1 cellular context compared by ENCODE assay signal in genomic region chr5:177370488-177371119, GRCh38.
TF ChIP-seq lines count a peak whose summit lies in the region.

No MANE protein-coding gene starts in this region.

TF ChIP-seq in HepG2, 621 proteins besides CTCF, POLR2A, EP300 and RAD21 (continued from another document and continues in another):
- TF ChIP-seq, protein P1, sequence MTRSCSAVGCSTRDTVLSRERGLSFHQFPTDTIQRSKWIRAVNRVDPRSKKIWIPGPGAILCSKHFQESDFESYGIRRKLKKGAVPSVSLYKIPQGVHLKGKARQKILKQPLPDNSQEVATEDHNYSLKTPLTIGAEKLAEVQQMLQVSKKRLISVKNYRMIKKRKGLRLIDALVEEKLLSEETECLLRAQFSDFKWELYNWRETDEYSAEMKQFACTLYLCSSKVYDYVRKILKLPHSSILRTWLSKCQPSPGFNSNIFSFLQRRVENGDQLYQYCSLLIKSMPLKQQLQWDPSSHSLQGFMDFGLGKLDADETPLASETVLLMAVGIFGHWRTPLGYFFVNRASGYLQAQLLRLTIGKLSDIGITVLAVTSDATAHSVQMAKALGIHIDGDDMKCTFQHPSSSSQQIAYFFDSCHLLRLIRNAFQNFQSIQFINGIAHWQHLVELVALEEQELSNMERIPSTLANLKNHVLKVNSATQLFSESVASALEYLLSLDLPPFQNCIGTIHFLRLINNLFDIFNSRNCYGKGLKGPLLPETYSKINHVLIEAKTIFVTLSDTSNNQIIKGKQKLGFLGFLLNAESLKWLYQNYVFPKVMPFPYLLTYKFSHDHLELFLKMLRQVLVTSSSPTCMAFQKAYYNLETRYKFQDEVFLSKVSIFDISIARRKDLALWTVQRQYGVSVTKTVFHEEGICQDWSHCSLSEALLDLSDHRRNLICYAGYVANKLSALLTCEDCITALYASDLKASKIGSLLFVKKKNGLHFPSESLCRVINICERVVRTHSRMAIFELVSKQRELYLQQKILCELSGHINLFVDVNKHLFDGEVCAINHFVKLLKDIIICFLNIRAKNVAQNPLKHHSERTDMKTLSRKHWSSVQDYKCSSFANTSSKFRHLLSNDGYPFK (CRISPR knock-in tag; IDR thresholded peaks at IDR 0.05; ENCODE audit: borderline replicate concordance) = no peak; the same call in 1 of the 2 replicates
- TF ChIP-seq ZNF17 (CRISPR knock-in tag; IDR thresholded peaks at IDR 0.05) = no peak
- TF ChIP-seq ZNF777 (CRISPR knock-in tag; IDR thresholded peaks at IDR 0.05) = no peak
- no peak for TF ChIP-seq ZNF720 (CRISPR knock-in tag; IDR thresholded peaks at IDR 0.05)
- TF ChIP-seq ZFX (CRISPR knock-in tag; IDR thresholded peaks at IDR 0.05; ENCODE audit: low read depth) = peak; percentile 72; the same call in 1 of the 2 replicates
- TF ChIP-seq ZNF605 (CRISPR knock-in tag; IDR thresholded peaks at IDR 0.05) = no peak; the same call in 1 of the 2 replicates
- TF ChIP-seq, protein P2, sequence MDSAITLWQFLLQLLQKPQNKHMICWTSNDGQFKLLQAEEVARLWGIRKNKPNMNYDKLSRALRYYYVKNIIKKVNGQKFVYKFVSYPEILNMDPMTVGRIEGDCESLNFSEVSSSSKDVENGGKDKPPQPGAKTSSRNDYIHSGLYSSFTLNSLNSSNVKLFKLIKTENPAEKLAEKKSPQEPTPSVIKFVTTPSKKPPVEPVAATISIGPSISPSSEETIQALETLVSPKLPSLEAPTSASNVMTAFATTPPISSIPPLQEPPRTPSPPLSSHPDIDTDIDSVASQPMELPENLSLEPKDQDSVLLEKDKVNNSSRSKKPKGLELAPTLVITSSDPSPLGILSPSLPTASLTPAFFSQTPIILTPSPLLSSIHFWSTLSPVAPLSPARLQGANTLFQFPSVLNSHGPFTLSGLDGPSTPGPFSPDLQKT (CRISPR knock-in tag; IDR thresholded peaks at IDR 0.05; ENCODE audit: borderline replicate concordance) = no peak
- TF ChIP-seq SNAPC4 (CRISPR knock-in tag; IDR thresholded peaks at IDR 0.05) = no peak
- TF ChIP-seq, protein P3, sequence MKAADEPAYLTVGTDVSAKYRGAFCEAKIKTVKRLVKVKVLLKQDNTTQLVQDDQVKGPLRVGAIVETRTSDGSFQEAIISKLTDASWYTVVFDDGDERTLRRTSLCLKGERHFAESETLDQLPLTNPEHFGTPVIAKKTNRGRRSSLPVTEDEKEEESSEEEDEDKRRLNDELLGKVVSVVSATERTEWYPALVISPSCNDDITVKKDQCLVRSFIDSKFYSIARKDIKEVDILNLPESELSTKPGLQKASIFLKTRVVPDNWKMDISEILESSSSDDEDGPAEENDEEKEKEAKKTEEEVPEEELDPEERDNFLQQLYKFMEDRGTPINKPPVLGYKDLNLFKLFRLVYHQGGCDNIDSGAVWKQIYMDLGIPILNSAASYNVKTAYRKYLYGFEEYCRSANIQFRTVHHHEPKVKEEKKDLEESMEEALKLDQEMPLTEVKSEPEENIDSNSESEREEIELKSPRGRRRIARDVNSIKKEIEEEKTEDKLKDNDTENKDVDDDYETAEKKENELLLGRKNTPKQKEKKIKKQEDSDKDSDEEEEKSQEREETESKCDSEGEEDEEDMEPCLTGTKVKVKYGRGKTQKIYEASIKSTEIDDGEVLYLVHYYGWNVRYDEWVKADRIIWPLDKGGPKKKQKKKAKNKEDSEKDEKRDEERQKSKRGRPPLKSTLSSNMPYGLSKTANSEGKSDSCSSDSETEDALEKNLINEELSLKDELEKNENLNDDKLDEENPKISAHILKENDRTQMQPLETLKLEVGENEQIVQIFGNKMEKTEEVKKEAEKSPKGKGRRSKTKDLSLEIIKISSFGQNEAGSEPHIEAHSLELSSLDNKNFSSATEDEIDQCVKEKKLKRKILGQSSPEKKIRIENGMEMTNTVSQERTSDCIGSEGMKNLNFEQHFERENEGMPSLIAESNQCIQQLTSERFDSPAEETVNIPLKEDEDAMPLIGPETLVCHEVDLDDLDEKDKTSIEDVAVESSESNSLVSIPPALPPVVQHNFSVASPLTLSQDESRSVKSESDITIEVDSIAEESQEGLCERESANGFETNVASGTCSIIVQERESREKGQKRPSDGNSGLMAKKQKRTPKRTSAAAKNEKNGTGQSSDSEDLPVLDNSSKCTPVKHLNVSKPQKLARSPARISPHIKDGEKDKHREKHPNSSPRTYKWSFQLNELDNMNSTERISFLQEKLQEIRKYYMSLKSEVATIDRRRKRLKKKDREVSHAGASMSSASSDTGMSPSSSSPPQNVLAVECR (CRISPR knock-in tag; IDR thresholded peaks at IDR 0.05; ENCODE audit: borderline replicate concordance) = peak; percentile 72; the same call in 1 of the 2 replicates
- 0 out of 2 replicates have a peak, but pooled peaks have one; percentile 32 for TF ChIP-seq FOXJ3 (CRISPR knock-in tag; IDR thresholded peaks at IDR 0.05; ENCODE audit: borderline replicate concordance)
- peak; percentile 67; the same call in 1 of the 2 replicates for TF ChIP-seq REPIN1 (CRISPR knock-in tag; IDR thresholded peaks at IDR 0.05; ENCODE audit: borderline replicate concordance, low read depth)
- TF ChIP-seq ZNF556 (CRISPR knock-in tag; IDR thresholded peaks at IDR 0.05; ENCODE audit: borderline replicate concordance) = no peak
- 0 out of 2 replicates have a peak, but pooled peaks have one; percentile 62 for TF ChIP-seq ZNF329 (CRISPR knock-in tag; IDR thresholded peaks at IDR 0.05; ENCODE audit: low read depth)
- peak; percentile 73; the same call in 1 of the 2 replicates for TF ChIP-seq ZNF580 (CRISPR knock-in tag; IDR thresholded peaks at IDR 0.05; ENCODE audit: borderline replicate concordance, low read depth)
- TF ChIP-seq TEAD2 (CRISPR knock-in tag; IDR thresholded peaks at IDR 0.05) = no peak
- no peak for TF ChIP-seq ZSCAN20 (CRISPR knock-in tag; IDR thresholded peaks at IDR 0.05; ENCODE audit: borderline replicate concordance)
- no peak for TF ChIP-seq PLRG1 (conservative IDR thresholded peaks at IDR 0.05)
- TF ChIP-seq SNAPC5 (CRISPR knock-in tag; IDR thresholded peaks at IDR 0.05; ENCODE audit: borderline replicate concordance) = 0 out of 2 replicates have a peak, but pooled peaks have one; percentile 59
- TF ChIP-seq GPN1 (CRISPR knock-in tag; IDR thresholded peaks at IDR 0.05; ENCODE audit: borderline replicate concordance) = no peak
- TF ChIP-seq, protein P4, sequence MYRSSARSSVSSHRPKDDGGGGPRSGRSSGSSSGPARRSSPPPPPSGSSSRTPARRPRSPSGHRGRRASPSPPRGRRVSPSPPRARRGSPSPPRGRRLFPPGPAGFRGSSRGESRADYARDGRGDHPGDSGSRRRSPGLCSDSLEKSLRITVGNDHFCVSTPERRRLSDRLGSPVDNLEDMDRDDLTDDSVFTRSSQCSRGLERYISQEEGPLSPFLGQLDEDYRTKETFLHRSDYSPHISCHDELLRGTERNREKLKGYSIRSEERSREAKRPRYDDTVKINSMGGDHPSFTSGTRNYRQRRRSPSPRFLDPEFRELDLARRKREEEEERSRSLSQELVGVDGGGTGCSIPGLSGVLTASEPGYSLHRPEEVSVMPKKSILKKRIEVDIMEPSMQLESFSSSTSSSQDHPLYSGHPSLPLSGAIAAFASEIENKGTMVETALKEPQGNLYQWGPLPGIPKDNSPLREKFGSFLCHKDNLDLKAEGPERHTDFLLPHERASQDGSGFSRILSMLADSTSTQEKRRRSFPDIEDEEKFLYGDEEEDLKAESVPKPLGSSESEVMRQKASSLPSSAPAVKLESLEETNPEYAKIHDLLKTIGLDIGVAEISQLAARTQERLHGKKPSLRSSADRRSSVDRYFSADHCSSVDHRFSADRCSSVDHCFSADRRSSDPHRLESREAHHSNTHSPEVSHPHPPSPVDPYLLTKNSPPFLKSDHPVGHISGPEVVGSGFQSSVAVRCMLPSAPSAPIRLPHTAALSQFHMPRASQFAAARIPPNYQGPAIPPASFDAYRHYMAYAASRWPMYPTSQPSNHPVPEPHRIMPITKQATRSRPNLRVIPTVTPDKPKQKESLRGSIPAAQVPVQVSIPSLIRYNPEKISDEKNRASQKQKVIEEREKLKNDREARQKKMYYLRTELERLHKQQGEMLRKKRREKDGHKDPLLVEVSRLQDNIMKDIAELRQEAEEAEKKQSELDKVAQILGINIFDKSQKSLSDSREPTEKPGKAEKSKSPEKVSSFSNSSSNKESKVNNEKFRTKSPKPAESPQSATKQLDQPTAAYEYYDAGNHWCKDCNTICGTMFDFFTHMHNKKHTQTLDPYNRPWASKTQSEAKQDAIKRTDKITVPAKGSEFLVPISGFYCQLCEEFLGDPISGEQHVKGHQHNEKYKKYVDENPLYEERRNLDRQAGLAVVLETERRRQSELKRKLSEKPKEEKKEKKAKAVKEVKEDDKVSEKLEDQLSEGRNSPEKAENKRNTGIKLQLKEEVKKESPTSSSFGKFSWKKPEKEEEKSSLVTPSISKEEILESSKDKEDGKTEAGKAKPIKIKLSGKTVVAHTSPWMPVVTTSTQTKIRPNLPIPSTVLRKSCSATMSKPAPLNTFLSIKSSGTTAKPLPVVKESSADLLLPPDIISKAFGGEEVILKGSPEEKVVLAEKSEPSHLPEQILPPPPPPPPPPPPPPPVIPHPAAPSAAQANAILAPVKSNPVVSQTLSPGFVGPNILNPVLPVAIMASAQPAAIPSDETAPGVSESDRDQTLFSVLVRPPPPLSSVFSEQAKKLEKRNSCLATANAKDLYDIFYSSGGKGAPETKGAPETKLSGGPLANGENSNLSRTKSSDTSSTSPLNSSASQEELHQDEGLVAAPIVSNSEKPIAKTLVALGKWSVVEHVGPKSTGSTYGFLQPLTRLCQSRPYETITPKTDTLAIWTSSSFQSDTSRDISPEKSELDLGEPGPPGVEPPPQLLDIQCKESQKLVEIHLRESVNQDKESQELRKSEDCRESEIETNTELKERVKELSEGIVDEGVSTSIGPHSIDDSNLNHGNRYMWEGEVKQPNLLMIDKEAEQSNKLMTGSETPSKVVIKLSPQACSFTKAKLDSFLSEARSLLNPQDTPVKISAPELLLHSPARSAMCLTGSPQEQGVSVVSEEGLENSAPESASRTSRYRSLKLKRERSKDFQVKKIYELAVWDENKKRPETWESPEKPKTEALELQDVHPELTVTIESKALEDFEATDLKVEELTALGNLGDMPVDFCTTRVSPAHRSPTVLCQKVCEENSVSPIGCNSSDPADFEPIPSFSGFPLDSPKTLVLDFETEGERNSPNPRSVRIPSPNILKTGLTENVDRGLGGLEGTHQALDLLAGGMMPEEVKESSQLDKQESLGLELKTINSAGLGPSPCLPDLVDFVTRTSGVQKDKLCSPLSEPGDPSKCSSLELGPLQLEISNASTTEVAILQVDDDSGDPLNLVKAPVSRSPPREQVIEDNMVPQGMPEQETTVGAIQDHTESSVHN (CRISPR knock-in tag; IDR thresholded peaks at IDR 0.05) = no peak
- TF ChIP-seq, protein P5, sequence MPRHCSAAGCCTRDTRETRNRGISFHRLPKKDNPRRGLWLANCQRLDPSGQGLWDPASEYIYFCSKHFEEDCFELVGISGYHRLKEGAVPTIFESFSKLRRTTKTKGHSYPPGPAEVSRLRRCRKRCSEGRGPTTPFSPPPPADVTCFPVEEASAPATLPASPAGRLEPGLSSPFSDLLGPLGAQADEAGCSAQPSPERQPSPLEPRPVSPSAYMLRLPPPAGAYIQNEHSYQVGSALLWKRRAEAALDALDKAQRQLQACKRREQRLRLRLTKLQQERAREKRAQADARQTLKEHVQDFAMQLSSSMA (CRISPR knock-in tag; IDR thresholded peaks at IDR 0.05) = no peak
- no peak for TF ChIP-seq NR3C1 (CRISPR knock-in tag; IDR thresholded peaks at IDR 0.05)
- TF ChIP-seq, protein P6, sequence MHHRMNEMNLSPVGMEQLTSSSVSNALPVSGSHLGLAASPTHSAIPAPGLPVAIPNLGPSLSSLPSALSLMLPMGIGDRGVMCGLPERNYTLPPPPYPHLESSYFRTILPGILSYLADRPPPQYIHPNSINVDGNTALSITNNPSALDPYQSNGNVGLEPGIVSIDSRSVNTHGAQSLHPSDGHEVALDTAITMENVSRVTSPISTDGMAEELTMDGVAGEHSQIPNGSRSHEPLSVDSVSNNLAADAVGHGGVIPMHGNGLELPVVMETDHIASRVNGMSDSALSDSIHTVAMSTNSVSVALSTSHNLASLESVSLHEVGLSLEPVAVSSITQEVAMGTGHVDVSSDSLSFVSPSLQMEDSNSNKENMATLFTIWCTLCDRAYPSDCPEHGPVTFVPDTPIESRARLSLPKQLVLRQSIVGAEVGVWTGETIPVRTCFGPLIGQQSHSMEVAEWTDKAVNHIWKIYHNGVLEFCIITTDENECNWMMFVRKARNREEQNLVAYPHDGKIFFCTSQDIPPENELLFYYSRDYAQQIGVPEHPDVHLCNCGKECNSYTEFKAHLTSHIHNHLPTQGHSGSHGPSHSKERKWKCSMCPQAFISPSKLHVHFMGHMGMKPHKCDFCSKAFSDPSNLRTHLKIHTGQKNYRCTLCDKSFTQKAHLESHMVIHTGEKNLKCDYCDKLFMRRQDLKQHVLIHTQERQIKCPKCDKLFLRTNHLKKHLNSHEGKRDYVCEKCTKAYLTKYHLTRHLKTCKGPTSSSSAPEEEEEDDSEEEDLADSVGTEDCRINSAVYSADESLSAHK (CRISPR knock-in tag; IDR thresholded peaks at IDR 0.05; ENCODE audit: borderline replicate concordance) = no peak
- TF ChIP-seq NR2F6 (IDR thresholded peaks at IDR 0.05) = no peak
- TF ChIP-seq NR2F6 (CRISPR knock-in tag; IDR thresholded peaks at IDR 0.05) = peak; percentile 20; the same call in 1 of the 2 replicates
